In the genomic region with DNA sequence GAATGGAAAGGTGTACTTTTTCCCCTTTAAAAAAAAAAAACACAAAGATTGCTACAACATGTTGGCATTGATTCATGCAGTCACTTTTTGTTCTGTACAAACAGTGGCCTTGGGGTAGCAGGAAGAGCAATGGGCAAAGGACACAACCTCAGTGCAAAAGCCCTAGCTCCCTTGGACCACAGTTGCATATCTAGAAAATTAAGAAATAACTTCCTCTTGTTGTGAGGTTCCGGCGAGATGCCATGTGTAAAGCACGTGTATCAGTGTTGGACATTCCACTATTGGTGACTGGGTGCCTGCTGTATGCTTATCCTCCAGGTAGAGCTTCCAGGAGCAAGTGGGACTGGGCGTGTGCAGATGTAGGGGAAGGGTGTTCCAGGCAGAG, we compare ENCODE assay signal across 1 cellular context.
TF ChIP-seq lines count a peak whose summit lies in the region.

No MANE protein-coding gene starts in this region.

TF ChIP-seq in IMR-90, 13 proteins besides CTCF, POLR2A, EP300 and RAD21:
- no peak for TF ChIP-seq MAZ (IDR thresholded peaks at IDR 0.05; ENCODE audit: borderline replicate concordance, low read depth, low read length)
- no peak for TF ChIP-seq MXI1 (IDR thresholded peaks at IDR 0.05; ENCODE audit: borderline replicate concordance, low read depth, low read length)
- no peak for TF ChIP-seq CEBPB (IDR thresholded peaks at IDR 0.05; ENCODE audit: low read depth, low read length)
- TF ChIP-seq ELK1 (IDR thresholded peaks at IDR 0.05; ENCODE audit: borderline replicate concordance, low read depth, low read length), result no peak
- TF ChIP-seq FOS (IDR thresholded peaks at IDR 0.05; ENCODE audit: low read depth, low read length), result no peak
- no peak for TF ChIP-seq BHLHE40 (IDR thresholded peaks at IDR 0.05; ENCODE audit: low read depth, low read length)
- TF ChIP-seq NFE2L2 (IDR thresholded peaks at IDR 0.05; ENCODE audit: low read depth, low read length), result no peak
- TF ChIP-seq MAFK (IDR thresholded peaks at IDR 0.05; ENCODE audit: low read depth, low read length), result no peak
- no peak for TF ChIP-seq RCOR1 (IDR thresholded peaks at IDR 0.05; ENCODE audit: insufficient replicate concordance, low read length)
- TF ChIP-seq SMC3 (IDR thresholded peaks at IDR 0.05; ENCODE audit: low read depth, low read length), result no peak
- no peak for TF ChIP-seq RFX5 (IDR thresholded peaks at IDR 0.05; ENCODE audit: low read depth, low read length)
- TF ChIP-seq, protein P1, sequence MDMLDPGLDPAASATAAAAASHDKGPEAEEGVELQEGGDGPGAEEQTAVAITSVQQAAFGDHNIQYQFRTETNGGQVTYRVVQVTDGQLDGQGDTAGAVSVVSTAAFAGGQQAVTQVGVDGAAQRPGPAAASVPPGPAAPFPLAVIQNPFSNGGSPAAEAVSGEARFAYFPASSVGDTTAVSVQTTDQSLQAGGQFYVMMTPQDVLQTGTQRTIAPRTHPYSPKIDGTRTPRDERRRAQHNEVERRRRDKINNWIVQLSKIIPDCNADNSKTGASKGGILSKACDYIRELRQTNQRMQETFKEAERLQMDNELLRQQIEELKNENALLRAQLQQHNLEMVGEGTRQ (IDR thresholded peaks at IDR 0.05; ENCODE audit: low read depth, low read length), result no peak
- no peak for TF ChIP-seq CHD1 (IDR thresholded peaks at IDR 0.05; ENCODE audit: low read depth, low read length)
TF ChIP-seq in IMR-90: peak in this region for 0.
